8 cellular contexts compared by ENCODE assay signal in genomic region chr1:206738370-206739366, GRCh38. TPM values are rescaled to one million over a fixed set of nuclear protein-coding genes. Genes with fewer than 3 reads are reported as not detected.
DNase-seq lines count a peak whose midpoint lies in the region; ATAC-seq, FAIRE-seq and TF ChIP-seq lines count a peak whose summit lies in the region.

No MANE protein-coding gene starts in this region.

- H3K4me1 ChIP-seq in small intestine (ENCODE audit: control insufficient read depth in 2 of 2, insufficient read depth in 1 of 2, low read depth in 1 of 2, low read length in 1 of 2), result no peaks in the 10 kb centered on the region

- peak; percentile 56 for TF ChIP-seq CTCF in BJ (IDR thresholded peaks at IDR 0.05; ENCODE audit: insufficient read depth, low read depth, low read length)
- TF ChIP-seq CTCF in GM12875 (IDR thresholded peaks at IDR 0.05; ENCODE audit: borderline replicate concordance, insufficient read depth, low read depth, low read length), result peak; percentile 20; the same call in 1 of the 2 replicates
- TF ChIP-seq CTCF in NB4 (IDR thresholded peaks at IDR 0.05; ENCODE audit: low read depth, low read length), result peak; percentile 43

- no peak for ATAC-seq in HG03442 (IDR thresholded peaks at IDR 0.05; ENCODE audit: unreplicated experiment)

- peaks cover 8% of the 10 kb centered on the region; the same call in 1 of the 2 replicates for H3K36me3 ChIP-seq in BJ (ENCODE audit: control insufficient read depth, insufficient read depth, low read length)
- peaks cover 0 to 5% of the 10 kb centered on the region in 2 donors for H3K36me3 ChIP-seq in small intestine (ENCODE audit: control insufficient read depth in 2 of 2, insufficient read depth in 2 of 2, low read length in 2 of 2)

- POLR2A ChIA-PET in BJ (lab: Charles Lee), result no interaction called here

- in situ Hi-C loops in T47D (cut with HindIII; ENCODE audit: low pct_unique_long_range_greater_than_20kb, low sequenced_read_pairs), result no loop called here

- DNase-seq in BJ (ENCODE audit: low read depth), result no peak
- peak; percentile 52 for DNase-seq in NB4 (ENCODE audit: low read depth)
- DNase-seq in T47D (ENCODE audit: low read depth in 1 of 2, low spot score in 1 of 2), result peak; percentile 67 to 76
- DNase-seq in small intestine, result peak; percentile 19
- DNase-seq in GF-D8 (lab: John Stamatoyannopoulos, UW), result no peak
- DNase-seq in retina, result no peak

- H3K27me3 ChIP-seq in BJ (ENCODE audit: control insufficient read depth, insufficient read depth, low read length), result no peaks in the 10 kb centered on the region
- no peaks in the 10 kb centered on the region for H3K27me3 ChIP-seq in small intestine (ENCODE audit: control insufficient read depth in 2 of 2, insufficient read depth in 2 of 2, low read length in 2 of 2)

- WGBS in small intestine, 3 donors, result 49 to 56% (median 56%) methylated on average over 3 of the region's 3 CpGs

- no peak for FAIRE-seq in small intestine (lab: Jason Lieb, UNC)

- H3K4me3 ChIP-seq in BJ (ENCODE audit: low read depth, low read length) (no peak overlapping the region), GM12875 (ENCODE audit: low read depth, low read length) (no peak overlapping the region), NB4 (ENCODE audit: low read depth, low read length) (no peak overlapping the region), small intestine (ENCODE audit: low read depth in 1 of 2, low read length in 2 of 2) (no peak overlapping the region)

- H3K27ac ChIP-seq in small intestine (ENCODE audit: low read depth in 1 of 2, low read length in 1 of 2), result peak overlapping the region in 1 of 2 donors; percentile 41

- no peak for TF ChIP-seq POLR2A in NB4 (IDR thresholded peaks at IDR 0.05; ENCODE audit: extremely low read depth, insufficient read length)

- CTCF ChIA-PET in BJ (lab: Yijun Ruan, JAX), result interaction anchor here (0.7 to 3.1 kb wide), 11 partner anchors 10 to 244 kb away, joined by 3 to 20 read pairs (median 6); no protein-coding TSS in a partner anchor

- H3K9me3 ChIP-seq in small intestine (ENCODE audit: control insufficient read depth, low read depth), result no peaks in the 10 kb centered on the region

RNA-seq across cellular contexts. Expression of gene IL19, which starts 31.9 kb away (rescaled TPM):
- polyA plus RNA-seq in BJ (2011; rRNA removed) (not detected in 2 replicates), small intestine (not detected)
- not detected in 2 replicates for polyA minus RNA-seq in BJ (2011; rRNA and poly(A)+ RNA removed)

RNA-seq across cellular contexts. Expression of gene IL10, which starts 33.6 kb away (rescaled TPM):
- polyA plus RNA-seq in BJ (2011; rRNA removed) (not detected in 2 replicates), small intestine (1 to 10 TPM in 1 of 3 donors, under 1 TPM in 1, not detected in 1; 0.54 to 5.1 TPM)
- polyA minus RNA-seq in BJ (2011; rRNA and poly(A)+ RNA removed), result not detected in 2 replicates

RNA-seq across cellular contexts. Expression of gene MAPKAPK2, which starts 54.0 kb away (rescaled TPM):
- polyA plus RNA-seq in BJ (2011; rRNA removed) (65.6 and 80.1 TPM in 2 replicates), small intestine (10 to 100 TPM; 56.4 to 93.5 (median 85.0) TPM)
- polyA minus RNA-seq in BJ (2011; rRNA and poly(A)+ RNA removed), result 54.4 and 63.8 TPM in 2 replicates

Comparison
In these comparisons a context has a peak if more than half of its experiments do, and no peak if none do; other contexts are left out.
1. DNase-seq: peak in NB4 (single experiment), T47D (2 of 2) and small intestine (single experiment); none in BJ (single experiment), GF-D8 (single experiment) and retina (single experiment).
2. Peak in every context shown above with its lines, with median percentiles within 50 percentile points of each other: CTCF ChIP-seq.